Comparison of ENCODE assay signal across 23 cellular contexts in the genomic region with DNA sequence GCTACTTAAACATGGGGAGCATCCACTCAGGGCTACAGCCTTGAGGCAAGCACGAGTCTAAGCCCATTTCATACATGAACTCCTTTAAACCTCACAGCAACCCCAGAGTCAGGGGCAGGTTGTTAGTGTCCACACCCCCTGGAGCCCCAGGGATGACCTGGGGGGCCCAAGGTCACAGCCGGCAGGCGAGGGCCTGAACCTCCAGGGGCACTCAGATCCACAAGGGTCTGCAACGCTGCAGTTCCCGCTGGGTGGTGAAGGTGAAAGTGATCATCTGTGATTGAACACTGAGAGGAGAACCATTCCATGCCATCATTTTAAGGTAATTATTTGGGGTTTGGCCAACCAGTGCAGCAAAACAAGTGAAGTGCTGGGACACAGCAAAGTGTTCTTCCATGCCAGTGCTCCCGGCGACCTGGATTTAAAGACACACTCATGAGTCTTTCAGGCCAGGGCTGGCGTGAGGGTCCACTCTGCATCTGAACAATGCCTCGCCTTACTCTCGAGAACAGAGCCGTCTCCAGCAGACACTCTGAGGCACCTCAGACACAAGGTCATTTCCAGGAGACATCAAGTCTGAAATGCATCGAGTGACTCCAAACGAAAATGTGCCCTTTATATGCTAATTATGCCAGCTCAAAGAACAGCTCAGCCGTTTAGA.
"Had no signal": no experiment of that assay in that cellular context is flagged by ENCODE, and none has a peak within 500 bp of the region (broad histone marks: within the 10 kb centered on the region; RNA-seq: fewer than 3 reads in every experiment).

No MANE protein-coding gene starts in this region.

- H3K4me3 Mint-ChIP-seq: activated naive CD4-positive, alpha-beta T cell treated with anti-CD3 and anti-CD28 coated beads, Interleukin-2, amount 10 ng/mL, durations not matched to agents 7 days and 5 days; natural killer cell treated with Interleukin-12 subunit alpha and Interleukin-12 subunit beta and Interleukin-15 and Interleukin-18, amount 100 ng/mL, for 72 hours; stimulated activated memory B cell treated with anti-CD40 and anti-IgM and Interleukin-4, amounts not matched to agents 10 μg/mL and 1 μg/mL and 100 μg/mL, for 72 hours had no signal

- H3K4me3 ChIP-seq: left ventricle myocardium inferior, ovary, sigmoid colon, smooth muscle cell, stomach, suprapubic skin, transverse colon, vagina had no signal

- H3K9me3 ChIP-seq: left ventricle myocardium inferior, ovary, sigmoid colon, stomach, suprapubic skin, transverse colon, vagina had no signal

- H3K27ac ChIP-seq: foreskin keratinocyte, left ventricle myocardium inferior, ovary, sigmoid colon, stomach, suprapubic skin, transverse colon, vagina, VCaP had no signal

- H3K4me1 ChIP-seq: foreskin keratinocyte, left ventricle myocardium inferior, stomach, suprapubic skin had no signal

- H3K36me3 ChIP-seq: left ventricle myocardium inferior, ovary, sigmoid colon, stomach, suprapubic skin, transverse colon, vagina had no signal

- ATAC-seq: activated CD4-positive, CD25-positive, alpha-beta regulatory T cell treated with anti-CD3 and anti-CD28 coated beads, Interleukin-2, amount 50 U/mL, for 24 hours; foreskin keratinocyte; natural killer cell treated with Interleukin-12 subunit alpha and Interleukin-12 subunit beta and Interleukin-15 and Interleukin-18, amount 100 ng/mL, for 72 hours; stimulated activated memory B cell treated with anti-CD40 and anti-IgM and Interleukin-4, amounts not matched to agents 10 μg/mL and 1 μg/mL and 100 μg/mL, for 72 hours had no signal

- H3K27ac Mint-ChIP-seq: activated naive CD4-positive, alpha-beta T cell treated with anti-CD3 and anti-CD28 coated beads, Interleukin-2, amount 10 ng/mL, durations not matched to agents 7 days and 5 days; natural killer cell treated with Interleukin-12 subunit alpha and Interleukin-12 subunit beta and Interleukin-15 and Interleukin-18, amount 100 ng/mL, for 72 hours; stimulated activated memory B cell treated with anti-CD40 and anti-IgM and Interleukin-4, amounts not matched to agents 10 μg/mL and 1 μg/mL and 100 μg/mL, for 72 hours had no signal

- H3K4me1 Mint-ChIP-seq: activated naive CD4-positive, alpha-beta T cell treated with anti-CD3 and anti-CD28 coated beads, Interleukin-2, amount 10 ng/mL, durations not matched to agents 7 days and 5 days; stimulated activated memory B cell treated with anti-CD40 and anti-IgM and Interleukin-4, amounts not matched to agents 10 μg/mL and 1 μg/mL and 100 μg/mL, for 72 hours had no signal

- H3K9me3 Mint-ChIP-seq: activated naive CD4-positive, alpha-beta T cell treated with anti-CD3 and anti-CD28 coated beads, Interleukin-2, amount 10 ng/mL, durations not matched to agents 7 days and 5 days; natural killer cell treated with Interleukin-12 subunit alpha and Interleukin-12 subunit beta and Interleukin-15 and Interleukin-18, amount 100 ng/mL, for 72 hours; stimulated activated memory B cell treated with anti-CD40 and anti-IgM and Interleukin-4, amounts not matched to agents 10 μg/mL and 1 μg/mL and 100 μg/mL, for 72 hours had no signal

- DNase-seq: activated CD4-positive, alpha-beta T cell treated with anti-CD3 and anti-CD28 coated beads, Interleukin-2, amount 50 U/mL, for 1 hour; activated effector memory CD4-positive, alpha-beta T cell treated with anti-CD3 and anti-CD28 coated beads, Interleukin-2, amount 50 U/mL, for 16 hours; activated naive CD4-positive, alpha-beta T cell treated with anti-CD3 and anti-CD28 coated beads, Interleukin-2, amount 10 ng/mL, durations not matched to agents 7 days and 5 days; activated T-cell treated with anti-CD3 and anti-CD28 coated beads for 4 hours; cerebellar nuclear complex; cortex of kidney; erythroblast; foreskin keratinocyte; left ventricle myocardium inferior; mammary epithelial cell; midbrain; ovary; sigmoid colon; stimulated activated CD4-positive, alpha-beta T cell treated with anti-CD3 and anti-CD28 coated beads, Interleukin-15, amount 100 ng/mL, for 24 hours; stomach; transverse colon had no signal

- H3K36me3 Mint-ChIP-seq: activated naive CD4-positive, alpha-beta T cell treated with anti-CD3 and anti-CD28 coated beads, Interleukin-2, amount 10 ng/mL, durations not matched to agents 7 days and 5 days; natural killer cell treated with Interleukin-12 subunit alpha and Interleukin-12 subunit beta and Interleukin-15 and Interleukin-18, amount 100 ng/mL, for 72 hours; stimulated activated memory B cell treated with anti-CD40 and anti-IgM and Interleukin-4, amounts not matched to agents 10 μg/mL and 1 μg/mL and 100 μg/mL, for 72 hours had no signal

- H3K27me3 ChIP-seq: foreskin keratinocyte, ovary, vagina had no signal
